In the genomic region with DNA sequence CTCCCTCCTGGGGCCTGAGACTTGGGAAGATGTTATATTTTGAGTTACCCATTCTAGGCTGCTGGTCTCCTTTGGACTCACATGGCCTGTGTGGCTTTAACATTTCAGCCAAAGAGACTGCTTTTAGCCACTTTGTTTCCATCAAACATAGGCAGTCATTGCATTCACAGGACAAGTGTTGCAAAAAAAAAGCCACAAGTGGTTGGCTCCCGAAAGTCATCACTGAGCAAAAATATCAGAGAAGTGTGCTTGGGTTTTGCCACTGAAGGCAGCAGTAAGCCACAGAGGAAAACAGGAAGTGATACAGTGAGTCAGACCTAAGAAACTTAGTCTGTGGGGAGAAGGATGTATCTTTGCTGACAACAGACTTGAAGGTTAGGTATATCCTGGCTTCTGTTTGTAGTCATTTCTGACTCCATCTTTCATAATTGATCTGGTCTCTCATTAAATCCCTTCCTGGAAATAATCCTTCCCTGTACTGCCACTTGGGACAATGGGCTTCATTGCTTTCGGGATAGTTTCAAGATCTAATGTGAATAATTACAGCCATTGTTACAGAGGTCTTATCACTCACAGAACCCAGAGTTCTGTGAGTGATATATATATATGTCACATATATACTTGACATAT, we compare ENCODE assay signal across 1 cellular context.
TF ChIP-seq lines count a peak whose summit lies in the region.

No MANE protein-coding gene starts in this region.

TF ChIP-seq in GM12878, 131 proteins besides CTCF, POLR2A, EP300 and RAD21 (continued from another document and continues in another):
- TF ChIP-seq, protein P1, sequence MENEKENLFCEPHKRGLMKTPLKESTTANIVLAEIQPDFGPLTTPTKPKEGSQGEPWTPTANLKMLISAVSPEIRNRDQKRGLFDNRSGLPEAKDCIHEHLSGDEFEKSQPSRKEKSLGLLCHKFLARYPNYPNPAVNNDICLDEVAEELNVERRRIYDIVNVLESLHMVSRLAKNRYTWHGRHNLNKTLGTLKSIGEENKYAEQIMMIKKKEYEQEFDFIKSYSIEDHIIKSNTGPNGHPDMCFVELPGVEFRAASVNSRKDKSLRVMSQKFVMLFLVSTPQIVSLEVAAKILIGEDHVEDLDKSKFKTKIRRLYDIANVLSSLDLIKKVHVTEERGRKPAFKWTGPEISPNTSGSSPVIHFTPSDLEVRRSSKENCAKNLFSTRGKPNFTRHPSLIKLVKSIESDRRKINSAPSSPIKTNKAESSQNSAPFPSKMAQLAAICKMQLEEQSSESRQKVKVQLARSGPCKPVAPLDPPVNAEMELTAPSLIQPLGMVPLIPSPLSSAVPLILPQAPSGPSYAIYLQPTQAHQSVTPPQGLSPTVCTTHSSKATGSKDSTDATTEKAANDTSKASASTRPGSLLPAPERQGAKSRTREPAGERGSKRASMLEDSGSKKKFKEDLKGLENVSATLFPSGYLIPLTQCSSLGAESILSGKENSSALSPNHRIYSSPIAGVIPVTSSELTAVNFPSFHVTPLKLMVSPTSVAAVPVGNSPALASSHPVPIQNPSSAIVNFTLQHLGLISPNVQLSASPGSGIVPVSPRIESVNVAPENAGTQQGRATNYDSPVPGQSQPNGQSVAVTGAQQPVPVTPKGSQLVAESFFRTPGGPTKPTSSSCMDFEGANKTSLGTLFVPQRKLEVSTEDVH (IDR thresholded peaks at IDR 0.05; ENCODE audit: low read depth, partially characterized antibody): peak; percentile 62
- TF ChIP-seq ESRRA (IDR thresholded peaks at IDR 0.05; ENCODE audit: low read length) (no peak), SUZ12 (IDR thresholded peaks at IDR 0.05; ENCODE audit: unreplicated experiment) (no peak), EGR1 (IDR thresholded peaks at IDR 0.05; ENCODE audit: borderline replicate concordance in 1 of 2, low read depth in 2 of 2, low read length in 2 of 2) (no peak), ASH2L (IDR thresholded peaks at IDR 0.05; ENCODE audit: borderline replicate concordance, low read depth) (no peak), CHD2 (IDR thresholded peaks at IDR 0.05; ENCODE audit: borderline replicate concordance, low read depth, low read length) (peak; percentile 85; the same call in 1 of the 2 replicates), HDAC6 (IDR thresholded peaks at IDR 0.05; ENCODE audit: unreplicated experiment) (no peak), ZNF384 (IDR thresholded peaks at IDR 0.05; ENCODE audit: borderline replicate concordance, low read depth, low read length) (peak; percentile 91), NFIC (IDR thresholded peaks at IDR 0.05; ENCODE audit: low read depth, low read length) (peak; percentile 91), SRF (IDR thresholded peaks at IDR 0.05; ENCODE audit: low read depth in 2 of 2, low read length in 2 of 2) (0 out of 4 replicates have a peak, but pooled peaks of 1 of the 2 experiments have one; percentile 26), NBN (IDR thresholded peaks at IDR 0.05) (peak; percentile 91), LARP7 (IDR thresholded peaks at IDR 0.05) (no peak), SUPT20H (IDR thresholded peaks at IDR 0.05; ENCODE audit: borderline replicate concordance, control insufficient read depth, low read depth, low read length) (no peak), CBFB (IDR thresholded peaks at IDR 0.05; ENCODE audit: low read depth) (peak; percentile 87), PAX5 (IDR thresholded peaks at IDR 0.05; ENCODE audit: borderline replicate concordance, low read depth, low read length) (peak; percentile 87; the same call in 1 of the 2 replicates), MYC (IDR thresholded peaks at IDR 0.05; ENCODE audit: insufficient read depth, insufficient read length, insufficient replicate concordance, low read length, severe bottlenecking) (no peak), ZNF207 (IDR thresholded peaks at IDR 0.05; ENCODE audit: borderline replicate concordance) (no peak), IKZF2 (IDR thresholded peaks at IDR 0.05) (peak; percentile 93 to 97), FOXK2 (IDR thresholded peaks at IDR 0.05) (no peak), SREBF2 (IDR thresholded peaks at IDR 0.05; ENCODE audit: low read length) (no peak), YBX1 (IDR thresholded peaks at IDR 0.05) (no peak), CBX3 (IDR thresholded peaks at IDR 0.05; ENCODE audit: borderline replicate concordance, low read depth) (no peak), BCL11A (IDR thresholded peaks at IDR 0.05; ENCODE audit: low read depth, low read length) (peak; percentile 84), RBBP5 (conservative IDR thresholded peaks at IDR 0.05) (no peak), JUNB (IDR thresholded peaks at IDR 0.05) (peak; percentile 86), IRF4 (IDR thresholded peaks at IDR 0.05; ENCODE audit: low read depth, low read length) (peak; percentile 95), NRF1 (conservative IDR thresholded peaks at IDR 0.05; ENCODE audit: low read depth, low read length) (no peak), CHD1 (IDR thresholded peaks at IDR 0.05; ENCODE audit: low read depth, low read length) (no peak), CBX5 (IDR thresholded peaks at IDR 0.05; ENCODE audit: low read depth) (peak; percentile 92), SIN3A (IDR thresholded peaks at IDR 0.05; ENCODE audit: low read depth, low read length) (no peak), HDGF (IDR thresholded peaks at IDR 0.05) (no peak), SMC3 (IDR thresholded peaks at IDR 0.05; ENCODE audit: borderline replicate concordance, low read length) (peak; percentile 42; the same call in 1 of the 2 replicates), MTA2 (IDR thresholded peaks at IDR 0.05; ENCODE audit: low read depth) (peak; percentile 87), PML (IDR thresholded peaks at IDR 0.05; ENCODE audit: low read length) (peak; percentile 62; the same call in 1 of the 2 replicates)
- TF ChIP-seq, protein P2, sequence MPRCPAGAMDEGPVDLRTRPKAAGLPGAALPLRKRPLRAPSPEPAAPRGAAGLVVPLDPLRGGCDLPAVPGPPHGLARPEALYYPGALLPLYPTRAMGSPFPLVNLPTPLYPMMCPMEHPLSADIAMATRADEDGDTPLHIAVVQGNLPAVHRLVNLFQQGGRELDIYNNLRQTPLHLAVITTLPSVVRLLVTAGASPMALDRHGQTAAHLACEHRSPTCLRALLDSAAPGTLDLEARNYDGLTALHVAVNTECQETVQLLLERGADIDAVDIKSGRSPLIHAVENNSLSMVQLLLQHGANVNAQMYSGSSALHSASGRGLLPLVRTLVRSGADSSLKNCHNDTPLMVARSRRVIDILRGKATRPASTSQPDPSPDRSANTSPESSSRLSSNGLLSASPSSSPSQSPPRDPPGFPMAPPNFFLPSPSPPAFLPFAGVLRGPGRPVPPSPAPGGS (IDR thresholded peaks at IDR 0.05; ENCODE audit: borderline replicate concordance, insufficient read depth, low read depth, low read length, poor library complexity, severe bottlenecking): no peak
- TF ChIP-seq, protein P3, sequence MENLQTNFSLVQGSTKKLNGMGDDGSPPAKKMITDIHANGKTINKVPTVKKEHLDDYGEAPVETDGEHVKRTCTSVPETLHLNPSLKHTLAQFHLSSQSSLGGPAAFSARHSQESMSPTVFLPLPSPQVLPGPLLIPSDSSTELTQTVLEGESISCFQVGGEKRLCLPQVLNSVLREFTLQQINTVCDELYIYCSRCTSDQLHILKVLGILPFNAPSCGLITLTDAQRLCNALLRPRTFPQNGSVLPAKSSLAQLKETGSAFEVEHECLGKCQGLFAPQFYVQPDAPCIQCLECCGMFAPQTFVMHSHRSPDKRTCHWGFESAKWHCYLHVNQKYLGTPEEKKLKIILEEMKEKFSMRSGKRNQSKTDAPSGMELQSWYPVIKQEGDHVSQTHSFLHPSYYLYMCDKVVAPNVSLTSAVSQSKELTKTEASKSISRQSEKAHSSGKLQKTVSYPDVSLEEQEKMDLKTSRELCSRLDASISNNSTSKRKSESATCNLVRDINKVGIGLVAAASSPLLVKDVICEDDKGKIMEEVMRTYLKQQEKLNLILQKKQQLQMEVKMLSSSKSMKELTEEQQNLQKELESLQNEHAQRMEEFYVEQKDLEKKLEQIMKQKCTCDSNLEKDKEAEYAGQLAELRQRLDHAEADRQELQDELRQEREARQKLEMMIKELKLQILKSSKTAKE (IDR thresholded peaks at IDR 0.05; ENCODE audit: low read depth, poor library complexity, severe bottlenecking): peak; percentile 87
- TF ChIP-seq, protein P4, sequence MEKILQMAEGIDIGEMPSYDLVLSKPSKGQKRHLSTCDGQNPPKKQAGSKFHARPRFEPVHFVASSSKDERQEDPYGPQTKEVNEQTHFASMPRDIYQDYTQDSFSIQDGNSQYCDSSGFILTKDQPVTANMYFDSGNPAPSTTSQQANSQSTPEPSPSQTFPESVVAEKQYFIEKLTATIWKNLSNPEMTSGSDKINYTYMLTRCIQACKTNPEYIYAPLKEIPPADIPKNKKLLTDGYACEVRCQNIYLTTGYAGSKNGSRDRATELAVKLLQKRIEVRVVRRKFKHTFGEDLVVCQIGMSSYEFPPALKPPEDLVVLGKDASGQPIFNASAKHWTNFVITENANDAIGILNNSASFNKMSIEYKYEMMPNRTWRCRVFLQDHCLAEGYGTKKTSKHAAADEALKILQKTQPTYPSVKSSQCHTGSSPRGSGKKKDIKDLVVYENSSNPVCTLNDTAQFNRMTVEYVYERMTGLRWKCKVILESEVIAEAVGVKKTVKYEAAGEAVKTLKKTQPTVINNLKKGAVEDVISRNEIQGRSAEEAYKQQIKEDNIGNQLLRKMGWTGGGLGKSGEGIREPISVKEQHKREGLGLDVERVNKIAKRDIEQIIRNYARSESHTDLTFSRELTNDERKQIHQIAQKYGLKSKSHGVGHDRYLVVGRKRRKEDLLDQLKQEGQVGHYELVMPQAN (conservative IDR thresholded peaks at IDR 0.05): no peak
- TF ChIP-seq, protein P5, sequence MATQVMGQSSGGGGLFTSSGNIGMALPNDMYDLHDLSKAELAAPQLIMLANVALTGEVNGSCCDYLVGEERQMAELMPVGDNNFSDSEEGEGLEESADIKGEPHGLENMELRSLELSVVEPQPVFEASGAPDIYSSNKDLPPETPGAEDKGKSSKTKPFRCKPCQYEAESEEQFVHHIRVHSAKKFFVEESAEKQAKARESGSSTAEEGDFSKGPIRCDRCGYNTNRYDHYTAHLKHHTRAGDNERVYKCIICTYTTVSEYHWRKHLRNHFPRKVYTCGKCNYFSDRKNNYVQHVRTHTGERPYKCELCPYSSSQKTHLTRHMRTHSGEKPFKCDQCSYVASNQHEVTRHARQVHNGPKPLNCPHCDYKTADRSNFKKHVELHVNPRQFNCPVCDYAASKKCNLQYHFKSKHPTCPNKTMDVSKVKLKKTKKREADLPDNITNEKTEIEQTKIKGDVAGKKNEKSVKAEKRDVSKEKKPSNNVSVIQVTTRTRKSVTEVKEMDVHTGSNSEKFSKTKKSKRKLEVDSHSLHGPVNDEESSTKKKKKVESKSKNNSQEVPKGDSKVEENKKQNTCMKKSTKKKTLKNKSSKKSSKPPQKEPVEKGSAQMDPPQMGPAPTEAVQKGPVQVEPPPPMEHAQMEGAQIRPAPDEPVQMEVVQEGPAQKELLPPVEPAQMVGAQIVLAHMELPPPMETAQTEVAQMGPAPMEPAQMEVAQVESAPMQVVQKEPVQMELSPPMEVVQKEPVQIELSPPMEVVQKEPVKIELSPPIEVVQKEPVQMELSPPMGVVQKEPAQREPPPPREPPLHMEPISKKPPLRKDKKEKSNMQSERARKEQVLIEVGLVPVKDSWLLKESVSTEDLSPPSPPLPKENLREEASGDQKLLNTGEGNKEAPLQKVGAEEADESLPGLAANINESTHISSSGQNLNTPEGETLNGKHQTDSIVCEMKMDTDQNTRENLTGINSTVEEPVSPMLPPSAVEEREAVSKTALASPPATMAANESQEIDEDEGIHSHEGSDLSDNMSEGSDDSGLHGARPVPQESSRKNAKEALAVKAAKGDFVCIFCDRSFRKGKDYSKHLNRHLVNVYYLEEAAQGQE (IDR thresholded peaks at IDR 0.05; ENCODE audit: low read depth, low read length): no peak
- TF ChIP-seq, protein P6, sequence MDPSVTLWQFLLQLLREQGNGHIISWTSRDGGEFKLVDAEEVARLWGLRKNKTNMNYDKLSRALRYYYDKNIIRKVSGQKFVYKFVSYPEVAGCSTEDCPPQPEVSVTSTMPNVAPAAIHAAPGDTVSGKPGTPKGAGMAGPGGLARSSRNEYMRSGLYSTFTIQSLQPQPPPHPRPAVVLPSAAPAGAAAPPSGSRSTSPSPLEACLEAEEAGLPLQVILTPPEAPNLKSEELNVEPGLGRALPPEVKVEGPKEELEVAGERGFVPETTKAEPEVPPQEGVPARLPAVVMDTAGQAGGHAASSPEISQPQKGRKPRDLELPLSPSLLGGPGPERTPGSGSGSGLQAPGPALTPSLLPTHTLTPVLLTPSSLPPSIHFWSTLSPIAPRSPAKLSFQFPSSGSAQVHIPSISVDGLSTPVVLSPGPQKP (IDR thresholded peaks at IDR 0.05; ENCODE audit: low read depth, low read length): 0 out of 2 replicates have a peak, but pooled peaks have one; percentile 55
- TF ChIP-seq, protein P7, sequence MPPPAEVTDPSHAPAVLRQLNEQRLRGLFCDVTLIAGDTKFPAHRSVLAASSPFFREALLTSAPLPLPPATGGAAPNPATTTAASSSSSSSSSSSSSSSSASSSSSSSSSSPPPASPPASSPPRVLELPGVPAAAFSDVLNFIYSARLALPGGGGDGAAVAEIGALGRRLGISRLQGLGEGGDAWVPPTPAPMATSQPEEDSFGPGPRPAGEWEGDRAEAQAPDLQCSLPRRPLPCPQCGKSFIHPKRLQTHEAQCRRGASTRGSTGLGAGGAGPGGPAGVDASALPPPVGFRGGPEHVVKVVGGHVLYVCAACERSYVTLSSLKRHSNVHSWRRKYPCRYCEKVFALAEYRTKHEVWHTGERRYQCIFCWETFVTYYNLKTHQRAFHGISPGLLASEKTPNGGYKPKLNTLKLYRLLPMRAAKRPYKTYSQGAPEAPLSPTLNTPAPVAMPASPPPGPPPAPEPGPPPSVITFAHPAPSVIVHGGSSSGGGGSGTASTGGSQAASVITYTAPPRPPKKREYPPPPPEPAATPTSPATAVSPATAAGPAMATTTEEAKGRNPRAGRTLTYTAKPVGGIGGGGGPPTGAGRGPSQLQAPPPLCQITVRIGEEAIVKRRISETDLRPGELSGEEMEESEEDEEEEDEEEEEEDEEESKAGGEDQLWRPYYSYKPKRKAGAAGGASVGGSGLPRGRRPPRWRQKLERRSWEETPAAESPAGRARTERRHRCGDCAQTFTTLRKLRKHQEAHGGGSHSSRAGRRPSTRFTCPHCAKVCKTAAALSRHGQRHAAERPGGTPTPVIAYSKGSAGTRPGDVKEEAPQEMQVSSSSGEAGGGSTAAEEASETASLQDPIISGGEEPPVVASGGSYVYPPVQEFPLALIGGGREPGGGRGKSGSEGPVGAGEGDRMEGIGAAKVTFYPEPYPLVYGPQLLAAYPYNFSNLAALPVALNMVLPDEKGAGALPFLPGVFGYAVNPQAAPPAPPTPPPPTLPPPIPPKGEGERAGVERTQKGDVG (CRISPR knock-in tag; IDR thresholded peaks at IDR 0.05): no peak
- TF ChIP-seq, protein P8, sequence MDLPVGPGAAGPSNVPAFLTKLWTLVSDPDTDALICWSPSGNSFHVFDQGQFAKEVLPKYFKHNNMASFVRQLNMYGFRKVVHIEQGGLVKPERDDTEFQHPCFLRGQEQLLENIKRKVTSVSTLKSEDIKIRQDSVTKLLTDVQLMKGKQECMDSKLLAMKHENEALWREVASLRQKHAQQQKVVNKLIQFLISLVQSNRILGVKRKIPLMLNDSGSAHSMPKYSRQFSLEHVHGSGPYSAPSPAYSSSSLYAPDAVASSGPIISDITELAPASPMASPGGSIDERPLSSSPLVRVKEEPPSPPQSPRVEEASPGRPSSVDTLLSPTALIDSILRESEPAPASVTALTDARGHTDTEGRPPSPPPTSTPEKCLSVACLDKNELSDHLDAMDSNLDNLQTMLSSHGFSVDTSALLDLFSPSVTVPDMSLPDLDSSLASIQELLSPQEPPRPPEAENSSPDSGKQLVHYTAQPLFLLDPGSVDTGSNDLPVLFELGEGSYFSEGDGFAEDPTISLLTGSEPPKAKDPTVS (IDR thresholded peaks at IDR 0.05; ENCODE audit: low read depth, low read length): no peak
- TF ChIP-seq, protein P9, sequence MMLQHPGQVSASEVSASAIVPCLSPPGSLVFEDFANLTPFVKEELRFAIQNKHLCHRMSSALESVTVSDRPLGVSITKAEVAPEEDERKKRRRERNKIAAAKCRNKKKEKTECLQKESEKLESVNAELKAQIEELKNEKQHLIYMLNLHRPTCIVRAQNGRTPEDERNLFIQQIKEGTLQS (IDR thresholded peaks at IDR 0.05; ENCODE audit: borderline replicate concordance, extremely low read depth, low read depth, low read length): no peak
